Comparison of ENCODE assay signal across 1 cellular context in genomic region chr17:81277938-81278693, GRCh38.
A peak's percentile ranks its signal among the peaks of the same experiment; 100 is the strongest.
TF ChIP-seq lines count a peak whose summit lies in the region.

No MANE protein-coding gene starts in this region.

TF ChIP-seq in HepG2, 621 proteins besides CTCF, POLR2A, EP300 and RAD21:
- TF ChIP-seq ZNF770 (CRISPR knock-in tag; IDR thresholded peaks at IDR 0.05) (peak; percentile 50; the same call in 1 of the 2 replicates), ZFP36 (IDR thresholded peaks at IDR 0.05; ENCODE audit: borderline replicate concordance, low read depth, low read length, partially characterized antibody) (no peak)
